Comparison of ENCODE assay signal across 2 cellular contexts in genomic region chr17:32320080-32320479, GRCh38. TPM values are rescaled to one million over a fixed set of nuclear protein-coding genes. Genes with fewer than 3 reads are reported as not detected.
"Had no signal": no experiment of that assay in that cellular context is flagged by ENCODE, and none has a peak within 500 bp of the region (broad histone marks: within the 10 kb centered on the region; RNA-seq: fewer than 3 reads in every experiment).

No MANE protein-coding gene starts in this region.

RNA-seq across cellular contexts. Expression of gene RHBDL3, which starts 54.4 kb away (rescaled TPM):
- total RNA-seq: smooth muscle cell had no signal
- polyA plus RNA-seq: naive thymus-derived CD4-positive, alpha-beta T cell; smooth muscle cell had no signal
